ENCODE assay signal across 33 cellular contexts in genomic region chr10:132664883-132665282, GRCh38.
"Had no signal": no experiment of that assay in that cellular context is flagged by ENCODE, and none has a peak within 500 bp of the region (broad histone marks: within the 10 kb centered on the region; RNA-seq: fewer than 3 reads in every experiment).

No MANE protein-coding gene starts in this region.

- H3K27me3 Mint-ChIP-seq: activated CD4-positive, alpha-beta memory T cell treated with anti-CD3 and anti-CD28 coated beads for 36 hours had no signal

- H3K9me2 ChIP-seq: SK-N-SH had no signal

- DNase-seq: activated CD4-positive, alpha-beta memory T cell treated with anti-CD3 and anti-CD28 coated beads for 36 hours; activated CD4-positive, alpha-beta T cell treated with anti-CD3 and anti-CD28 coated beads for 4 hours; activated CD4-positive, alpha-beta T cell treated with anti-CD3 and anti-CD28 coated beads, Interleukin-2, amount 50 U/mL, for 1 hour; activated CD4-positive, CD25-positive, alpha-beta regulatory T cell treated with anti-CD3 and anti-CD28 coated beads, Interleukin-2, amount 50 U/mL, for 72 hours; activated CD8-positive, alpha-beta memory T cell treated with anti-CD3 and anti-CD28 coated beads, Interleukin-2, amount 50 U/mL, for 4 hours; activated gamma-delta T cell treated with Interleukin-2 at 50 U/mL for 16 hours; activated naive CD4-positive, alpha-beta T cell treated with anti-CD3 and anti-CD28 coated beads for 36 hours; activated T-cell treated with anti-CD3 and anti-CD28 coated beads for 4 hours; activated T-cell treated with anti-CD3 and anti-CD28 coated beads, Interleukin-2, amount 50 U/mL, for 4 hours; anterior cingulate cortex; central memory CD4-positive, alpha-beta T cell; Karpas-422; MM.1S; MV-4-11; NCI-H1092; NCI-H1436 treated with DMSO at 0.1 percent for 48 hours; NCI-H1694 treated with DMSO at 0.1 percent for 48 hours; NCI-H2029; NCI-H2171; NCI-H510A; NCI-H526; NCI-H748 treated with DMSO at 0.1 percent for 48 hours; NK-92 treated with Interleukin-12 subunit alpha and Interleukin-12 subunit beta, amount 100 ng/mL, for 24 hours; PC-9; SHP77 treated with DMSO at 0.1 percent for 48 hours; SK-N-SH had no signal

- H3K4me3 Mint-ChIP-seq: activated CD4-positive, alpha-beta memory T cell treated with anti-CD3 and anti-CD28 coated beads for 36 hours; activated naive CD4-positive, alpha-beta T cell treated with anti-CD3 and anti-CD28 coated beads for 36 hours; activated T-cell treated with anti-CD3 and anti-CD28 coated beads, Interleukin-2, amount 50 U/mL, for 4 hours; activated T-helper 1 cell treated with anti-CD3 and anti-CD28 coated beads, Interleukin-12 subunit alpha, Interleukin-12 subunit beta, Interleukin-2, Interleukin-4 antibody, amounts not matched to agents 30 ng/mL and 10 ng/mL and 1 ng/mL, durations not matched to agents 14 hours and 24 hours and 36 hours; brain; T-helper 1 cell treated with Interleukin-12 subunit alpha and Interleukin-12 subunit beta and Interleukin-4 antibody, amounts not matched to agents 30 μg/mL and 1 μg/mL, for 36 hours; T-helper 2 cell treated with Interferon-gamma antibody and Interleukin-4, amounts not matched to agents 5 μg/mL and 100 μg/mL, for 36 hours; WTC11 had no signal

- H3K9me3 ChIP-seq: SJSA1, SK-N-SH had no signal

- H3K9me3 Mint-ChIP-seq: activated CD4-positive, alpha-beta memory T cell treated with anti-CD3 and anti-CD28 coated beads for 36 hours; activated naive CD4-positive, alpha-beta T cell treated with anti-CD3 and anti-CD28 coated beads for 36 hours; activated naive CD4-positive, alpha-beta T cell treated with anti-CD3 and anti-CD28 coated beads, Interleukin-2, amount 50 U/mL, for 72 hours; activated T-cell treated with anti-CD3 and anti-CD28 coated beads, Interleukin-2, amount 50 U/mL, for 4 hours; activated T-helper 1 cell treated with anti-CD3 and anti-CD28 coated beads, Interleukin-12 subunit alpha, Interleukin-12 subunit beta, Interleukin-2, Interleukin-4 antibody, amounts not matched to agents 30 ng/mL and 10 ng/mL and 1 ng/mL, durations not matched to agents 14 hours and 24 hours and 36 hours; T-helper 1 cell treated with Interleukin-12 subunit alpha and Interleukin-12 subunit beta and Interleukin-4 antibody, amounts not matched to agents 30 μg/mL and 1 μg/mL, for 36 hours; T-helper 2 cell treated with Interferon-gamma antibody and Interleukin-4, amounts not matched to agents 5 μg/mL and 100 μg/mL, for 36 hours; WTC11 had no signal

- H2AFZ ChIP-seq: PC-9 had no signal

- H3K4me1 Mint-ChIP-seq: WTC11 had no signal

- H3K4me3 ChIP-seq: PC-9, SJSA1 had no signal

- H3K4me2 ChIP-seq: PC-9, SK-N-SH had no signal

- H3K9ac ChIP-seq: SK-N-SH had no signal

- H3K27ac ChIP-seq: PC-9, SJSA1 had no signal

- H3K36me3 Mint-ChIP-seq: activated CD4-positive, alpha-beta memory T cell treated with anti-CD3 and anti-CD28 coated beads for 36 hours; activated naive CD4-positive, alpha-beta T cell treated with anti-CD3 and anti-CD28 coated beads, Interleukin-2, amount 50 U/mL, for 72 hours; WTC11 had no signal

- ATAC-seq: activated naive CD4-positive, alpha-beta T cell treated with anti-CD3 and anti-CD28 coated beads, Interleukin-2, amount 50 U/mL, for 72 hours; activated T-cell treated with anti-CD3 and anti-CD28 coated beads, Interleukin-2, amount 50 U/mL, for 4 hours; WTC11 had no signal

- H3K27ac Mint-ChIP-seq: activated CD4-positive, alpha-beta memory T cell treated with anti-CD3 and anti-CD28 coated beads for 36 hours; activated naive CD4-positive, alpha-beta T cell treated with anti-CD3 and anti-CD28 coated beads for 36 hours; activated naive CD4-positive, alpha-beta T cell treated with anti-CD3 and anti-CD28 coated beads, Interleukin-2, amount 50 U/mL, for 72 hours; activated T-helper 1 cell treated with anti-CD3 and anti-CD28 coated beads, Interleukin-12 subunit alpha, Interleukin-12 subunit beta, Interleukin-2, Interleukin-4 antibody, amounts not matched to agents 30 ng/mL and 10 ng/mL and 1 ng/mL, durations not matched to agents 14 hours and 24 hours and 36 hours; brain; T-helper 1 cell treated with Interleukin-12 subunit alpha and Interleukin-12 subunit beta and Interleukin-4 antibody, amounts not matched to agents 30 μg/mL and 1 μg/mL, for 36 hours; T-helper 2 cell treated with Interferon-gamma antibody and Interleukin-4, amounts not matched to agents 5 μg/mL and 100 μg/mL, for 36 hours; WTC11 had no signal

- H3K27me3 ChIP-seq: SJSA1 had no signal
